In genomic region chr12:49951411-49952105, GRCh38 we compare ENCODE assay signal across 20 cellular contexts. TPM values are rescaled to one million over a fixed set of nuclear protein-coding genes. Genes with fewer than 3 reads are reported as not detected.
DNase-seq lines count a peak whose midpoint lies in the region; ATAC-seq and TF ChIP-seq lines count a peak whose summit lies in the region.
"Had no signal": no experiment of that assay in that cellular context is flagged by ENCODE, and none has a peak within 500 bp of the region (broad histone marks: within the 10 kb centered on the region; RNA-seq: fewer than 3 reads in every experiment).

No MANE protein-coding gene starts in this region.

- no peaks in the 10 kb centered on the region for H3K9me3 ChIP-seq in BLaER1 treated with 17β-estradiol and CSF1 and Interleukin-3, amounts not matched to agents 10 nM and 100 nM (replicated peaks in 1 of 11)
- H3K9me3 ChIP-seq in Karpas-422 (ENCODE audit: low read length), result no peaks in the 10 kb centered on the region
- no peaks in the 10 kb centered on the region for H3K9me3 ChIP-seq in neuronal stem cell (replicated peaks in 1 of 2; ENCODE audit: control insufficient read depth in 2 of 2, insufficient read depth in 1 of 2, low read depth in 1 of 2, low read length in 2 of 2)
- no peaks in the 10 kb centered on the region for H3K9me3 ChIP-seq in SK-N-SH
- H3K9me3 ChIP-seq: A549, MG63 had no signal

- H3K27ac ChIP-seq in BLaER1 treated with 17β-estradiol and CSF1 and Interleukin-3, amounts not matched to agents 10 nM and 100 nM, result no peak overlapping the region
- H3K27ac ChIP-seq in Karpas-422 (ENCODE audit: low read length) (peak overlapping the region; percentile 99), neuronal stem cell (replicated peaks; ENCODE audit: low read length) (no peak overlapping the region), SK-N-SH (ENCODE audit: low read depth in 2 of 2, low read length in 1 of 2) (no peak overlapping the region)
- H3K27ac ChIP-seq: A549, RWPE1 had no signal

- H3K18ac ChIP-seq in neuronal stem cell (ENCODE audit: low read length), result peak overlapping the region; percentile 41

- POLR2A ChIA-PET in SK-N-SH (lab: Yijun Ruan, JAX), result no interaction called here

- no peak overlapping the region for H4K91ac ChIP-seq in neuronal stem cell (ENCODE audit: low read depth, low read length, poor library complexity)

- H2AFZ ChIP-seq in Karpas-422 (ENCODE audit: low read length) (no peak overlapping the region), neuronal stem cell (ENCODE audit: low read length) (no peak overlapping the region), SK-N-SH (ENCODE audit: low read depth) (no peak overlapping the region)

- H3K9ac ChIP-seq in BLaER1 treated with 17β-estradiol and CSF1 and Interleukin-3, amounts not matched to agents 10 nM and 100 nM, result 0 out of 22 replicates have a peak overlapping the region, but pooled peaks of 2 of the 11 experiments have one; percentile 4 to 25
- H3K9ac ChIP-seq in Karpas-422 (ENCODE audit: low read length) (peak overlapping the region; percentile 72), neuronal stem cell (ENCODE audit: low read depth, low read length, poor library complexity) (no peak overlapping the region), SK-N-SH (no peak overlapping the region)

- in situ Hi-C loops in ACHN (cut with HindIII; ENCODE audit: low pct_ligation_motif_present, low pct_unique_long_range_greater_than_20kb, low sequenced_read_pairs), result loop anchor here (25.0 kb wide), 1 partner anchor 111 kb away; the partner anchor contains the start of gene ASIC1

- H3K27ac Mint-ChIP-seq in activated T-helper 17 cell treated with anti-CD3 and anti-CD28 coated beads, Interleukin-2, amount 50 U/mL, for 72 hours, result peak overlapping the region; percentile 33
- H3K27ac Mint-ChIP-seq: HFFc6 had no signal

- H4K8ac ChIP-seq in neuronal stem cell (ENCODE audit: low read depth, low read length), result no peak overlapping the region

- H4K20me1 ChIP-seq in BLaER1 treated with 17β-estradiol and CSF1 and Interleukin-3, amounts not matched to agents 10 nM and 100 nM, result peaks cover 0 to 29% (median 0%) of the 10 kb centered on the region in 11 experiments; a peak in 7 of 22 replicates
- H4K20me1 ChIP-seq in Karpas-422 (ENCODE audit: insufficient read depth, low read depth, low read length), result no peaks in the 10 kb centered on the region
- H4K20me1 ChIP-seq in SK-N-SH (ENCODE audit: insufficient read depth), result no peaks in the 10 kb centered on the region

- no peaks in the 10 kb centered on the region for H3K4me1 Mint-ChIP-seq in activated T-helper 17 cell treated with anti-CD3 and anti-CD28 coated beads, Interleukin-2, amount 50 U/mL, for 72 hours

- DNase-seq in Karpas-422 (peak; percentile 92), neuronal stem cell (ENCODE audit: low spot score) (no peak), SK-N-SH (no peak), ACHN (no peak), NCI-H1092 treated with DMSO at 0.1 percent for 48 hours (lab: John Stamatoyannopoulos, UW) (no peak), NCI-H2227 treated with DMSO at 0.1 percent for 48 hours (lab: John Stamatoyannopoulos, UW) (no peak)
- DNase-seq: C1 segment of cervical spinal cord, DMS79 treated with DMSO at 0.1 percent for 48 hours, HFFc6, MG63, NCI-H1105, NCI-H1694 treated with DMSO at 0.1 percent for 48 hours, NCI-H510A treated with DMSO at 0.1 percent for 48 hours, NCI-H82, OCI-M1 had no signal

- no peak overlapping the region for H3K4me3 Mint-ChIP-seq in activated T-helper 17 cell treated with anti-CD3 and anti-CD28 coated beads, Interleukin-2, amount 50 U/mL, for 72 hours
- H3K4me3 Mint-ChIP-seq: HFFc6 had no signal

- no peak overlapping the region for H2BK15ac ChIP-seq in neuronal stem cell (ENCODE audit: low read length)

- no peak for TF ChIP-seq RAD21 in SK-N-SH (IDR thresholded peaks at IDR 0.05; ENCODE audit: low read length)

- peaks cover 45 to 66% (median 57%) of the 10 kb centered on the region in 10 experiments for H3K4me1 ChIP-seq in BLaER1 treated with 17β-estradiol and CSF1 and Interleukin-3, amounts not matched to agents 10 nM and 100 nM
- H3K4me1 ChIP-seq in Karpas-422 (ENCODE audit: low read length) (peaks cover 100% of the 10 kb centered on the region), neuronal stem cell (ENCODE audit: control insufficient read depth in 2 of 2, insufficient read depth in 1 of 2, low read depth in 1 of 2, low read length in 2 of 2) (peaks cover 0 to 7% of the 10 kb centered on the region in 2 donors), SK-N-SH (ENCODE audit: control insufficient read depth in 1 of 2, insufficient read depth in 2 of 2, low read depth in 1 of 2, low read length in 1 of 2) (peaks cover 0 to 16% of the 10 kb centered on the region in 2 experiments; a peak in 1 of 4 replicates)
- H3K4me1 ChIP-seq: A549 had no signal

- H3K27me3 ChIP-seq in BLaER1 treated with 17β-estradiol and CSF1 and Interleukin-3, amounts not matched to agents 10 nM and 100 nM, result peaks cover 34 to 43% (median 38%) of the 10 kb centered on the region in 11 experiments
- H3K27me3 ChIP-seq in Karpas-422 (ENCODE audit: low read length), result no peaks in the 10 kb centered on the region
- peaks cover 0 to 41% (median 22%) of the 10 kb centered on the region in 3 experiments for H3K27me3 ChIP-seq in neuronal stem cell (ENCODE audit: control insufficient read depth in 3 of 3, insufficient read depth in 3 of 3, low read depth in 1 of 3, low read length in 3 of 3)
- no peaks in the 10 kb centered on the region for H3K27me3 ChIP-seq in SK-N-SH (ENCODE audit: insufficient read depth)
- H3K27me3 ChIP-seq: MG63 had no signal

- peak overlapping the region; percentile 83 for H2AK5ac ChIP-seq in neuronal stem cell (ENCODE audit: low read depth, low read length)

- peak overlapping the region; percentile 76 for H2BK5ac ChIP-seq in neuronal stem cell (ENCODE audit: low read length)

- no peaks in the 10 kb centered on the region for H3K36me3 Mint-ChIP-seq in activated T-helper 17 cell treated with anti-CD3 and anti-CD28 coated beads, Interleukin-2, amount 50 U/mL, for 72 hours (ENCODE audit: low read depth)

- no peak for TF ChIP-seq CTCF in SK-N-SH (IDR thresholded peaks at IDR 0.05)

- H3K4me2 ChIP-seq in BLaER1 treated with 17β-estradiol and CSF1 and Interleukin-3, amounts not matched to agents 10 nM and 100 nM, result peak overlapping the region; percentile 41 to 87 (median 66)
- H3K4me2 ChIP-seq in Karpas-422 (ENCODE audit: low read depth, low read length, poor library complexity, severe bottlenecking) (peak overlapping the region; percentile 62), neuronal stem cell (ENCODE audit: insufficient read depth, low read length, poor library complexity, severe bottlenecking) (no peak overlapping the region), SK-N-SH (no peak overlapping the region)
- H3K4me2 ChIP-seq: A549 had no signal

- no peak overlapping the region for H2BK120ac ChIP-seq in neuronal stem cell (ENCODE audit: low read depth, low read length)

- H3K27me3 Mint-ChIP-seq in activated T-helper 17 cell treated with anti-CD3 and anti-CD28 coated beads, Interleukin-2, amount 50 U/mL, for 72 hours, result peaks cover 11% of the 10 kb centered on the region

- H3K14ac ChIP-seq in neuronal stem cell (ENCODE audit: low read length), result no peak overlapping the region

- no peaks in the 10 kb centered on the region for H3K9me3 Mint-ChIP-seq in activated T-helper 17 cell treated with anti-CD3 and anti-CD28 coated beads, Interleukin-2, amount 50 U/mL, for 72 hours
- H3K9me3 Mint-ChIP-seq: HFFc6 had no signal

- H3F3A ChIP-seq in SK-N-SH (replicated peaks; ENCODE audit: insufficient read depth), result no peaks in the 10 kb centered on the region

- H3K79me2 ChIP-seq in Karpas-422 (ENCODE audit: low read length) (no peaks in the 10 kb centered on the region), SK-N-SH (ENCODE audit: insufficient read depth) (no peaks in the 10 kb centered on the region)

- H3K79me1 ChIP-seq in neuronal stem cell (ENCODE audit: low read depth, low read length), result no peaks in the 10 kb centered on the region

- WGBS in neuronal stem cell (ENCODE audit: extremely low coverage in 2 of 2, insufficient read length in 2 of 2, insufficient replicate concordance in 1 of 2), 2 donors, result no CpG with 5 or more reads among the region's 14 CpGs
- WGBS in SK-N-SH (ENCODE audit: low lambda C conversion rate), result 81% methylated on average over 9 of the region's 14 CpGs

- no peaks in the 10 kb centered on the region for H3K9me2 ChIP-seq in Karpas-422 (replicated peaks; ENCODE audit: insufficient read depth, low read length)
- no peaks in the 10 kb centered on the region for H3K9me2 ChIP-seq in SK-N-SH

- CTCF ChIA-PET in SK-N-SH (lab: Yijun Ruan, JAX), result interaction anchor here (1.5 to 2.8 kb wide), 3 partner anchors 16 to 84 kb away, joined by 4 to 14 read pairs (median 6); no protein-coding TSS in a partner anchor

- TF ChIP-seq EP300 in SK-N-SH (IDR thresholded peaks at IDR 0.05; ENCODE audit: borderline replicate concordance in 1 of 2, low read depth in 1 of 2, low read length in 1 of 2), result no peak

- peak overlapping the region; percentile 82 for H2BK12ac ChIP-seq in neuronal stem cell (ENCODE audit: low read length)

- H3K4ac ChIP-seq in neuronal stem cell (ENCODE audit: low read length), result no peak overlapping the region

- no peak for ATAC-seq in activated T-helper 17 cell treated with anti-CD3 and anti-CD28 coated beads, Interleukin-2, amount 50 U/mL, for 72 hours (replicated peaks)
- ATAC-seq: A549, HepG2 had no signal

- no peak overlapping the region for H3K4me3 ChIP-seq in BLaER1 treated with 17β-estradiol and CSF1 and Interleukin-3, amounts not matched to agents 10 nM and 100 nM
- H3K4me3 ChIP-seq in Karpas-422 (ENCODE audit: low read length), result peak overlapping the region; percentile 36; the same call in 1 of the 2 replicates
- no peak overlapping the region for H3K4me3 ChIP-seq in neuronal stem cell (ENCODE audit: low read length in 2 of 2)
- H3K4me3 ChIP-seq in SK-N-SH (ENCODE audit: low read depth in 2 of 2, low read length in 1 of 2), result no peak overlapping the region
- H3K4me3 ChIP-seq: A549, MG63 had no signal

- no peaks in the 10 kb centered on the region for H3K36me3 ChIP-seq in BLaER1 treated with 17β-estradiol and CSF1 and Interleukin-3, amounts not matched to agents 10 nM and 100 nM
- H3K36me3 ChIP-seq in Karpas-422 (ENCODE audit: insufficient read depth, low read length) (no peaks in the 10 kb centered on the region), neuronal stem cell (replicated peaks in 1 of 2; ENCODE audit: control insufficient read depth in 2 of 2, insufficient read depth in 2 of 2, low read length in 2 of 2) (no peaks in the 10 kb centered on the region), SK-N-SH (replicated peaks in 1 of 2; ENCODE audit: control insufficient read depth in 1 of 2, insufficient read depth in 2 of 2, low read length in 1 of 2) (no peaks in the 10 kb centered on the region)
- H3K36me3 ChIP-seq: MG63 had no signal

- H3K23ac ChIP-seq in neuronal stem cell (ENCODE audit: low read depth, low read length, poor library complexity), result no peak overlapping the region

RNA-seq across cellular contexts. Expression of gene AQP2, which starts 1.0 kb away (rescaled TPM):
- total RNA-seq in Karpas-422 (2014; rRNA removed; shearing (Covaris generic); ENCODE audit: low replicate concordance), result 0.07 and 0.63 TPM in 2 replicates
- not detected for total RNA-seq in activated T-helper 17 cell treated with anti-CD3 and anti-CD28 coated beads, Interleukin-2, amount 50 U/mL, for 72 hours
- polyA plus RNA-seq in neuronal stem cell (2013, experiment 1 of 2), result not detected
- polyA plus RNA-seq in neuronal stem cell (2013, experiment 2 of 2), result not detected
- not detected in 2 replicates for polyA plus RNA-seq in SK-N-SH (2012; rRNA removed)
- polyA plus RNA-seq in SK-N-SH (2012; cell fraction: cytosol; rRNA removed), result not detected in 2 replicates
- not detected in 2 replicates for polyA plus RNA-seq in SK-N-SH (2012; cell fraction: nucleus; rRNA removed)
- total RNA-seq: HepG2, HFFc6 had no signal
- polyA plus RNA-seq: A549, HepG2 had no signal

RNA-seq across cellular contexts. Expression of gene AQP5, which starts 10.1 kb away (rescaled TPM):
- 0.97 and 4.5 TPM in 2 replicates for total RNA-seq in Karpas-422 (2014; rRNA removed; shearing (Covaris generic); ENCODE audit: low replicate concordance)
- not detected for total RNA-seq in activated T-helper 17 cell treated with anti-CD3 and anti-CD28 coated beads, Interleukin-2, amount 50 U/mL, for 72 hours
- polyA plus RNA-seq in neuronal stem cell (2013, experiment 1 of 2), result 0.39 TPM
- polyA plus RNA-seq in neuronal stem cell (2013, experiment 2 of 2), result 0.58 TPM
- 0.08 and 0.10 TPM in 2 replicates for polyA plus RNA-seq in SK-N-SH (2012; rRNA removed)
- polyA plus RNA-seq in SK-N-SH (2012; cell fraction: cytosol; rRNA removed), result not detected in 2 replicates
- polyA plus RNA-seq in SK-N-SH (2012; cell fraction: nucleus; rRNA removed), result 0.06 TPM in 1 of 2 replicates, not detected in the other
- total RNA-seq: HepG2, HFFc6 had no signal
- polyA plus RNA-seq: A549, HepG2 had no signal

RNA-seq across cellular contexts. Expression of gene AQP6, which starts 21.2 kb away (rescaled TPM):
- total RNA-seq in Karpas-422 (2014; rRNA removed; shearing (Covaris generic); ENCODE audit: low replicate concordance), result 0.04 and 0.79 TPM in 2 replicates
- not detected for total RNA-seq in activated T-helper 17 cell treated with anti-CD3 and anti-CD28 coated beads, Interleukin-2, amount 50 U/mL, for 72 hours
- polyA plus RNA-seq in neuronal stem cell (2013, experiment 1 of 2), result 0.03 TPM
- polyA plus RNA-seq in neuronal stem cell (2013, experiment 2 of 2), result 0.04 TPM
- 0.10 and 0.21 TPM in 2 replicates for polyA plus RNA-seq in SK-N-SH (2012; rRNA removed)
- 0.04 and 0.09 TPM in 2 replicates for polyA plus RNA-seq in SK-N-SH (2012; cell fraction: cytosol; rRNA removed)
- 0.56 and 0.59 TPM in 2 replicates for polyA plus RNA-seq in SK-N-SH (2012; cell fraction: nucleus; rRNA removed)
- total RNA-seq: HFFc6 had no signal

RNA-seq across cellular contexts. Expression of gene FAIM2, which starts 47.9 kb away (rescaled TPM):
- total RNA-seq in Karpas-422 (2014; rRNA removed; shearing (Covaris generic); ENCODE audit: low replicate concordance), result 27.4 and 49.8 TPM in 2 replicates
- total RNA-seq in activated T-helper 17 cell treated with anti-CD3 and anti-CD28 coated beads, Interleukin-2, amount 50 U/mL, for 72 hours, result 1 to 10 TPM in 1 of 2 donors, under 1 TPM in 1; 0.73 to 1.6 TPM
- polyA plus RNA-seq in neuronal stem cell (2013, experiment 1 of 2), result 5.6 TPM
- 4.9 TPM for polyA plus RNA-seq in neuronal stem cell (2013, experiment 2 of 2)
- 6.3 and 11.3 TPM in 2 replicates for polyA plus RNA-seq in SK-N-SH (2012; rRNA removed)
- polyA plus RNA-seq in SK-N-SH (2012; cell fraction: cytosol; rRNA removed), result 4.6 and 6.9 TPM in 2 replicates
- polyA plus RNA-seq in SK-N-SH (2012; cell fraction: nucleus; rRNA removed), result 3.7 and 4.8 TPM in 2 replicates
- total RNA-seq: HepG2 had no signal
- polyA plus RNA-seq: HepG2 had no signal

Comparison
In these comparisons a context has a peak if more than half of its experiments do, and no peak if none do; other contexts are left out.
1. H3K4me2 ChIP-seq: peak in BLaER1 treated with 17β-estradiol and CSF1 and Interleukin-3, amounts not matched to agents 10 nM and 100 nM (11 of 11) and Karpas-422 (single experiment); none in neuronal stem cell (single experiment) and SK-N-SH (single experiment).